In the genomic region with DNA sequence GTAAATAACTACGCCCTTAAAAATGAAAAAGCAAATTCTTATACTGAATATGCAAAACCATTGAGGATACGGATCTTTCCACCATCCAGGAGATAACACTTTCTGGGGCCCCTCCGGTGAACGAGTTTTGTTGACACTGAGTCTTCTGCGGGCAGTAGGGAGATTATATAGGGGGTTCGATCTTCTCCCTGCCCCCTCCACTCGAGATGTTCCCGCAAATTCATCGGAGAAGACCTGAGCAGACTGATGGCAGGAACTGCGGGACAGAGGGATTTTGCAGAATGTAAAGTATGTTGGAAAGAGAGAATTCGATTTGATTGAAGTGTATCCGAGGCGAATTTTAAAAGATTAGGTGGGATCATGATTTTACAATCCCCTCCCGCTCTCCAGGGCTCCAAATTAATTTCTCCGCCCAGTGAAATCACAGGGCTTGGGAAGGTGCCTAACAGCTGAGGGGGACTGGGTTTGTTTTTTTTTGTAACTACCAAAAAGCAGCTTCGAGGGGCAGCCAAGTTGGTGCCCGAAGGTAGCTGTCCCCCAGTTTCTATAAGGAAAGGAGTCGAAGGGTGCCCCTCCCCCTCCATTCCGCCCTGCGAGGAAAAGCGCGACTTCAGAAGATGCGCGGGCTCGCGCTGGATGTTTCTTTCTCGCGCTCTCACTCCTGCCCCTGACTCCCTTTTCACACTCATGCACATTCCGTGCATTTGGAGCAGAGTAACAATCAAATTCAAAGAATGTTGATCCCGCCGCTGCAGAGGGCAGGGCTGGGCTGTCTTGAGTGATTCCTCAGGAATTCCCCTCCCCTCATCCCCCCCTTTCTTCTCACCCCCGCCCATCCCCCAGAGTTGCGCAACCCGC, we compare ENCODE assay signal across 8 cellular contexts. TPM values are rescaled to one million over a fixed set of nuclear protein-coding genes. Genes with fewer than 3 reads are reported as not detected.
DNase-seq lines count a peak whose midpoint lies in the region; ATAC-seq, FAIRE-seq and TF ChIP-seq lines count a peak whose summit lies in the region.

No MANE protein-coding gene starts in this region.

- intact Hi-C loops in mucosa of descending colon (cut with DNase I, micrococcal nuclease) = no loop called here

- no peak for FAIRE-seq in bronchial epithelial cell (lab: Jason Lieb, UNC)

- ATAC-seq in mucosa of descending colon = no peak
- no peak for ATAC-seq in GM19467 (IDR thresholded peaks at IDR 0.05; ENCODE audit: unreplicated experiment)

- H3K27me3 ChIP-seq in bronchial epithelial cell (ENCODE audit: control insufficient read depth, insufficient read depth, low read length) = no peaks in the 10 kb centered on the region

- TF ChIP-seq CTCF in bronchial epithelial cell (IDR thresholded peaks at IDR 0.05; ENCODE audit: insufficient read depth, low read length, severe bottlenecking) (no peak), mucosa of descending colon (IDR thresholded peaks at IDR 0.05) (no peak)

- H3K9me3 ChIP-seq in mucosa of descending colon = no peaks in the 10 kb centered on the region

- peak overlapping the region; percentile 33 for H3K4me3 ChIP-seq in bronchial epithelial cell (ENCODE audit: low read depth, low read length)
- no peak overlapping the region for H3K4me3 ChIP-seq in mucosa of descending colon

- DNase-seq in Daoy (ENCODE audit: low read depth) (peak; percentile 17), NCI-H1436 (lab: John Stamatoyannopoulos, UW) (peak; percentile 38), bronchial epithelial cell (ENCODE audit: low read depth) (no peak), mucosa of descending colon (peak in 2 of 3 donors; percentile 25 to 52), activated gamma-delta T cell treated with Interleukin-2 at 50 U/mL for 16 hours (no peak), SKM-1 treated with dmso at 0.1 percent for 144 hours (lab: John Stamatoyannopoulos, UW; ENCODE audit: unreplicated experiment) (no peak)
- DNase-seq in stimulated activated naive CD4-positive, alpha-beta T cell (lab: John Stamatoyannopoulos, UW) = no peak

- peaks cover 3% of the 10 kb centered on the region for H3K4me1 ChIP-seq in mucosa of descending colon (ENCODE audit: low read depth)

- no peaks in the 10 kb centered on the region for H3K36me3 ChIP-seq in bronchial epithelial cell (ENCODE audit: control insufficient read depth, insufficient read depth, low read length)
- H3K36me3 ChIP-seq in mucosa of descending colon (ENCODE audit: low read depth) = no peaks in the 10 kb centered on the region

RNA-seq across cellular contexts. Expression of a gene that starts 1.2 kb away (rescaled TPM):
- total RNA-seq in Daoy (2014; rRNA removed; shearing (Covaris generic)) = 0.03 and 0.06 TPM in 2 replicates
- total RNA-seq in bronchial epithelial cell = not detected in 2 replicates
- 1 to 10 TPM in 1 of 3 donors, under 1 TPM in 2; 0.49 to 3.7 (median 0.87) TPM for total RNA-seq in mucosa of descending colon

RNA-seq across cellular contexts. Expression of a gene that starts 51.8 kb away (rescaled TPM):
- total RNA-seq in Daoy (2014; rRNA removed; shearing (Covaris generic)) = not detected in 2 replicates
- total RNA-seq in bronchial epithelial cell (not detected in 2 replicates), mucosa of descending colon (not detected)

RNA-seq across cellular contexts. Expression of a gene that starts 59.5 kb away (rescaled TPM):
- 12.7 and 14.8 TPM in 2 replicates for total RNA-seq in Daoy (2014; rRNA removed; shearing (Covaris generic))
- total RNA-seq in bronchial epithelial cell (11.8 and 13.4 TPM in 2 replicates), mucosa of descending colon (10 to 100 TPM; 10.2 to 12.5 (median 12.0) TPM)

Comparison
In these comparisons a context has a peak if more than half of its experiments do, and no peak if none do; other contexts are left out.
1. DNase-seq: peak in Daoy (single experiment), NCI-H1436 (single experiment) and mucosa of descending colon (2 of 3); none in bronchial epithelial cell (single experiment), activated gamma-delta T cell treated with Interleukin-2 at 50 U/mL for 16 hours (single experiment), stimulated activated naive CD4-positive, alpha-beta T cell (0 of 6) and SKM-1 treated with dmso at 0.1 percent for 144 hours (single experiment).